In genomic region chr17:2704031-2704889, GRCh38 we compare ENCODE assay signal across 19 cellular contexts. TPM values are rescaled to one million over a fixed set of nuclear protein-coding genes. Genes with fewer than 3 reads are reported as not detected.
DNase-seq lines count a peak whose midpoint lies in the region; ATAC-seq, FAIRE-seq and TF ChIP-seq lines count a peak whose summit lies in the region.
"Had no signal": no experiment of that assay in that cellular context is flagged by ENCODE, and none has a peak within 500 bp of the region (broad histone marks: within the 10 kb centered on the region; RNA-seq: fewer than 3 reads in every experiment).

No MANE protein-coding gene starts in this region.

- H2BK15ac ChIP-seq in neuronal stem cell (ENCODE audit: low read length): no peak overlapping the region

- H3K4ac ChIP-seq in neuronal stem cell (ENCODE audit: low read length): no peak overlapping the region

- TF ChIP-seq CTCF in heart left ventricle (IDR thresholded peaks at IDR 0.05) (no peak), right atrium auricular region (IDR thresholded peaks at IDR 0.05) (no peak), omental fat pad (IDR thresholded peaks at IDR 0.05) (no peak)

- H3K27ac ChIP-seq in heart left ventricle (peak overlapping the region in 7 of 12 donors; percentile 15 to 87 (median 27)), right atrium auricular region (peak overlapping the region in 1 of 2 donors; percentile 55), neuronal stem cell (replicated peaks; ENCODE audit: low read length) (no peak overlapping the region), small intestine (ENCODE audit: low read depth in 1 of 2, low read length in 1 of 2) (no peak overlapping the region)
- H3K27ac ChIP-seq: esophagus squamous epithelium, SJSA1, suprapubic skin had no signal

- peaks cover 24% of the 10 kb centered on the region for H3K79me1 ChIP-seq in neuronal stem cell (ENCODE audit: low read depth, low read length)

- peaks cover 38% of the 10 kb centered on the region for H3K36me3 Mint-ChIP-seq in effector memory CD8-positive, alpha-beta T cell (ENCODE audit: insufficient read depth)
- H3K36me3 Mint-ChIP-seq: CD4-positive, CD25-positive, alpha-beta regulatory T cell had no signal

- peak overlapping the region; percentile 80 for H3K23ac ChIP-seq in neuronal stem cell (ENCODE audit: low read depth, low read length, poor library complexity)

- H3K4me2 ChIP-seq in neuronal stem cell (ENCODE audit: insufficient read depth, low read length, poor library complexity, severe bottlenecking): no peak overlapping the region

- H2BK120ac ChIP-seq in neuronal stem cell (ENCODE audit: low read depth, low read length): no peak overlapping the region

- no peak overlapping the region for H3K4me3 Mint-ChIP-seq in effector memory CD8-positive, alpha-beta T cell
- H3K4me3 Mint-ChIP-seq: activated CD8-positive, alpha-beta T cell treated with anti-CD3 and anti-CD28 coated beads, Interleukin-2, amount 10 ng/mL, durations not matched to agents 7 days and 5 days; T-helper 2 cell treated with Interferon-gamma antibody and Interleukin-4, amounts not matched to agents 5 μg/mL and 100 μg/mL, for 36 hours had no signal

- ATAC-seq in heart left ventricle (peak in 1 of 4 donors; percentile 7), omental fat pad (ENCODE audit: low FRiP score) (no peak)
- no peak for ATAC-seq in effector memory CD8-positive, alpha-beta T cell (replicated peaks)
- ATAC-seq: activated CD8-positive, alpha-beta T cell treated with anti-CD3 and anti-CD28 coated beads, Interleukin-2, amount 10 ng/mL, durations not matched to agents 7 days and 5 days; HCT116 had no signal

- H3K18ac ChIP-seq in neuronal stem cell (ENCODE audit: low read length): no peak overlapping the region

- H3K9me3 ChIP-seq in heart left ventricle: no peaks in the 10 kb centered on the region
- no peaks in the 10 kb centered on the region for H3K9me3 ChIP-seq in right atrium auricular region
- peaks cover 0 to 2% of the 10 kb centered on the region in 2 donors for H3K9me3 ChIP-seq in neuronal stem cell (replicated peaks in 1 of 2; ENCODE audit: control insufficient read depth in 2 of 2, insufficient read depth in 1 of 2, low read depth in 1 of 2, low read length in 2 of 2)
- no peaks in the 10 kb centered on the region for H3K9me3 ChIP-seq in small intestine (ENCODE audit: control insufficient read depth, low read depth)
- H3K9me3 ChIP-seq: esophagus squamous epithelium, MG63, SJSA1, suprapubic skin had no signal

- H3K4me3 ChIP-seq in heart left ventricle: no peak overlapping the region
- no peak overlapping the region for H3K4me3 ChIP-seq in right atrium auricular region
- no peak overlapping the region for H3K4me3 ChIP-seq in neuronal stem cell (ENCODE audit: low read length in 2 of 2)
- H3K4me3 ChIP-seq in small intestine (ENCODE audit: low read depth in 1 of 2, low read length in 2 of 2): no peak overlapping the region
- H3K4me3 ChIP-seq: esophagus squamous epithelium, MG63, SJSA1, suprapubic skin had no signal

- H3K9ac ChIP-seq in neuronal stem cell (ENCODE audit: low read depth, low read length, poor library complexity): peak overlapping the region; percentile 44

- H3K14ac ChIP-seq in neuronal stem cell (ENCODE audit: low read length): peak overlapping the region; percentile 89

- peak overlapping the region; percentile 18 to 86 for H3K27ac Mint-ChIP-seq in effector memory CD8-positive, alpha-beta T cell
- H3K27ac Mint-ChIP-seq: T-helper 2 cell treated with Interferon-gamma antibody and Interleukin-4, amounts not matched to agents 5 μg/mL and 100 μg/mL, for 36 hours had no signal

- peaks cover 19 to 30% of the 10 kb centered on the region in 2 donors for H3K4me1 Mint-ChIP-seq in effector memory CD8-positive, alpha-beta T cell (ENCODE audit: low read depth in 2 of 2)

- H2AK5ac ChIP-seq in neuronal stem cell (ENCODE audit: low read depth, low read length): peak overlapping the region; percentile 95

- WGBS in heart left ventricle, 4 donors: 62 to 73% (median 71%) methylated on average over 30 to 38 of the region's 38 CpGs
- WGBS in neuronal stem cell (ENCODE audit: extremely low coverage in 2 of 2, insufficient read length in 2 of 2, insufficient replicate concordance in 1 of 2), 2 donors: no CpG with 5 or more reads among the region's 38 CpGs
- WGBS in small intestine, 3 donors: 75 to 81% (median 79%) methylated on average over 31 to 38 of the region's 38 CpGs

- DNase-seq in heart left ventricle (peak in 3 of 5 donors; percentile 8 to 74 (median 59)), right atrium auricular region (ENCODE audit: low spot score) (no peak), neuronal stem cell (ENCODE audit: low spot score) (no peak), omental fat pad (ENCODE audit: low spot score) (no peak), small intestine (no peak), cortex of kidney (lab: John Stamatoyannopoulos, UW) (no peak), pons (ENCODE audit: low spot score) (no peak)
- no peak for DNase-seq in effector memory CD8-positive, alpha-beta T cell
- DNase-seq: activated CD8-positive, alpha-beta T cell treated with anti-CD3 and anti-CD28 coated beads, Interleukin-2, amount 10 ng/mL, durations not matched to agents 7 days and 5 days; CD4-positive, CD25-positive, alpha-beta regulatory T cell; DMS153; esophagus squamous epithelium; GF-D8; MG63 had no signal

- H3K4me1 ChIP-seq in heart left ventricle (peaks cover 3 to 53% (median 23%) of the 10 kb centered on the region in 12 donors), right atrium auricular region (peaks cover 0 to 51% of the 10 kb centered on the region in 2 donors), neuronal stem cell (ENCODE audit: control insufficient read depth in 2 of 2, insufficient read depth in 1 of 2, low read depth in 1 of 2, low read length in 2 of 2) (peaks cover 0 to 13% of the 10 kb centered on the region in 2 donors), small intestine (ENCODE audit: control insufficient read depth in 2 of 2, insufficient read depth in 1 of 2, low read depth in 1 of 2, low read length in 1 of 2) (peaks cover 0 to 7% of the 10 kb centered on the region in 2 donors)

- H4K8ac ChIP-seq in neuronal stem cell (ENCODE audit: low read depth, low read length): no peak overlapping the region

- H3K27me3 ChIP-seq in heart left ventricle: no peaks in the 10 kb centered on the region
- no peaks in the 10 kb centered on the region for H3K27me3 ChIP-seq in right atrium auricular region
- H3K27me3 ChIP-seq in neuronal stem cell (ENCODE audit: control insufficient read depth in 3 of 3, insufficient read depth in 3 of 3, low read depth in 1 of 3, low read length in 3 of 3): no peaks in the 10 kb centered on the region
- H3K27me3 ChIP-seq in small intestine (ENCODE audit: control insufficient read depth in 2 of 2, insufficient read depth in 2 of 2, low read length in 2 of 2): no peaks in the 10 kb centered on the region
- H3K27me3 ChIP-seq: esophagus squamous epithelium, MG63, SJSA1, suprapubic skin had no signal

- FAIRE-seq in small intestine (lab: Jason Lieb, UNC): no peak

- no peak overlapping the region for H2AFZ ChIP-seq in neuronal stem cell (ENCODE audit: low read length)

- peak overlapping the region; percentile 11 for H2BK5ac ChIP-seq in neuronal stem cell (ENCODE audit: low read length)

- H3K27me3 Mint-ChIP-seq in effector memory CD8-positive, alpha-beta T cell: no peaks in the 10 kb centered on the region
- H3K27me3 Mint-ChIP-seq: CD4-positive, CD25-positive, alpha-beta regulatory T cell had no signal

- intact Hi-C loops in heart left ventricle (cut with DNase I): loop anchor here in 1 of 10 donors (10.0 kb wide), 1 partner anchor 309 kb away; no protein-coding TSS in a partner anchor

- H3K9me3 Mint-ChIP-seq in effector memory CD8-positive, alpha-beta T cell: no peaks in the 10 kb centered on the region
- H3K9me3 Mint-ChIP-seq: CD4-positive, CD25-positive, alpha-beta regulatory T cell; T-helper 2 cell treated with Interferon-gamma antibody and Interleukin-4, amounts not matched to agents 5 μg/mL and 100 μg/mL, for 36 hours had no signal

- H3K36me3 ChIP-seq in heart left ventricle (peaks cover 0 to 53% (median 49%) of the 10 kb centered on the region in 9 donors), right atrium auricular region (peaks cover 43% of the 10 kb centered on the region), neuronal stem cell (replicated peaks in 1 of 2; ENCODE audit: control insufficient read depth in 2 of 2, insufficient read depth in 2 of 2, low read length in 2 of 2) (peaks cover 13 to 43% of the 10 kb centered on the region in 2 donors), small intestine (ENCODE audit: control insufficient read depth in 2 of 2, insufficient read depth in 2 of 2, low read length in 2 of 2) (peaks cover 11 to 17% of the 10 kb centered on the region in 2 donors)

- TF ChIP-seq POLR2A in heart left ventricle (IDR thresholded peaks at IDR 0.05): no peak

- no peak overlapping the region for H4K91ac ChIP-seq in neuronal stem cell (ENCODE audit: low read depth, low read length, poor library complexity)

- no peak overlapping the region for H2BK12ac ChIP-seq in neuronal stem cell (ENCODE audit: low read length)

RNA-seq across cellular contexts. Expression of gene CLUH, which starts 7.3 kb away (rescaled TPM):
- 100 to 1,000 TPM; 104 to 298 (median 157) TPM for total RNA-seq in heart left ventricle
- polyA plus RNA-seq in heart left ventricle: 100 to 1,000 TPM in 1 of 2 donors, 10 to 100 TPM in 1; 89.5 to 123 TPM
- 100 to 1,000 TPM in 1 of 2 donors, 10 to 100 TPM in 1; 94.4 to 126 TPM for total RNA-seq in right atrium auricular region
- 15.4 TPM for polyA plus RNA-seq in neuronal stem cell (2013, experiment 1 of 2)
- 13.9 TPM for polyA plus RNA-seq in neuronal stem cell (2013, experiment 2 of 2)
- 100 to 1,000 TPM in 2 of 4 donors, 10 to 100 TPM in 2; 39.2 to 167 (median 95.0) TPM for total RNA-seq in omental fat pad
- polyA plus RNA-seq in small intestine: 10 to 100 TPM; 46.3 to 90.1 (median 55.7) TPM

RNA-seq across cellular contexts. Expression of gene CCDC92B, which starts 45.2 kb away (rescaled TPM):
- total RNA-seq in heart left ventricle (under 1 TPM in 6 of 9 donors, not detected in 3; 0.08 to 0.44 (median 0.18) TPM), right atrium auricular region (not detected), omental fat pad (not detected)
- polyA plus RNA-seq in heart left ventricle (under 1 TPM; 0.03 to 0.27 TPM), small intestine (under 1 TPM in 2 of 3 donors, not detected in 1; 0.22 to 0.75 TPM)
- polyA plus RNA-seq in neuronal stem cell (2013, experiment 1 of 2): 0.35 TPM
- polyA plus RNA-seq in neuronal stem cell (2013, experiment 2 of 2): 0.42 TPM
- total RNA-seq: activated CD8-positive, alpha-beta T cell treated with anti-CD3 and anti-CD28 coated beads, Interleukin-2, amount 10 ng/mL, durations not matched to agents 7 days and 5 days; SJSA1 had no signal
- polyA plus RNA-seq: AG04450; CD4-positive, CD25-positive, alpha-beta regulatory T cell had no signal

Comparison
In these comparisons a context has a peak if more than half of its experiments do, and no peak if none do; other contexts are left out.
1. DNase-seq: peak in heart left ventricle (3 of 5); none in right atrium auricular region (single experiment), effector memory CD8-positive, alpha-beta T cell (0 of 3), neuronal stem cell (single experiment), omental fat pad (single experiment), small intestine (single experiment), cortex of kidney (single experiment) and pons (single experiment).
2. H3K27ac ChIP-seq: peak in heart left ventricle (7 of 12); none in neuronal stem cell (single experiment) and small intestine (0 of 2).